21 cellular contexts compared by ENCODE assay signal in genomic region chr22:27509132-27509920, GRCh38.
"Had no signal": no experiment of that assay in that cellular context is flagged by ENCODE, and none has a peak within 500 bp of the region (broad histone marks: within the 10 kb centered on the region; RNA-seq: fewer than 3 reads in every experiment).

No MANE protein-coding gene starts in this region.

- H3K27ac ChIP-seq: dorsolateral prefrontal cortex, gastroesophageal sphincter, heart left ventricle, hepatocyte, parathyroid adenoma, right atrium auricular region, stomach, thyroid gland had no signal

- H3K4me1 ChIP-seq: parathyroid adenoma had no signal

- H3K9ac ChIP-seq: parathyroid adenoma had no signal

- H3K4me3 ChIP-seq: dorsolateral prefrontal cortex, gastroesophageal sphincter, heart left ventricle, hepatocyte, lung, right atrium auricular region, stomach, thyroid gland had no signal

- H3K27me3 ChIP-seq: gastroesophageal sphincter, heart left ventricle, hepatocyte, right atrium auricular region, stomach, thyroid gland had no signal

- H3K9me3 ChIP-seq: thyroid gland had no signal

- H3K36me3 ChIP-seq: gastroesophageal sphincter, heart left ventricle, right atrium auricular region, stomach, thyroid gland had no signal

- H3K4me2 ChIP-seq: hepatocyte had no signal

- ATAC-seq: gastroesophageal sphincter; heart left ventricle; left lobe of liver; natural killer cell treated with Interleukin-12 subunit alpha and Interleukin-12 subunit beta and Interleukin-15 and Interleukin-18, amount 100 ng/mL, for 72 hours; sciatic nerve; stimulated activated effector memory CD8-positive, alpha-beta T cell treated with anti-CD3 and anti-CD28 coated beads, Interleukin-12 subunit alpha, Interleukin-12 subunit beta, amount 100 ng/mL, for 72 hours had no signal

- H2AFZ ChIP-seq: hepatocyte, parathyroid adenoma had no signal

- H3K79me2 ChIP-seq: hepatocyte, parathyroid adenoma had no signal

- DNase-seq: dorsolateral prefrontal cortex; effector CD4-positive, alpha-beta T cell; foreskin fibroblast; heart left ventricle; kidney; naive B cell; stimulated activated CD4-positive, alpha-beta T cell treated with anti-CD3 and anti-CD28 coated beads, Interleukin-2, amount 100 ng/mL, for 24 hours; stimulated activated CD4-positive, alpha-beta T cell treated with anti-CD3 and anti-CD28 coated beads, Interleukin-4, amount 100 ng/mL, for 24 hours; stimulated activated naive CD4-positive, alpha-beta T cell treated with Interleukin-2 at 50 U/mL for 16 hours; stomach; thyroid gland; trophoblast cell had no signal
